Comparison of ENCODE assay signal across 1 cellular context in the genomic region with DNA sequence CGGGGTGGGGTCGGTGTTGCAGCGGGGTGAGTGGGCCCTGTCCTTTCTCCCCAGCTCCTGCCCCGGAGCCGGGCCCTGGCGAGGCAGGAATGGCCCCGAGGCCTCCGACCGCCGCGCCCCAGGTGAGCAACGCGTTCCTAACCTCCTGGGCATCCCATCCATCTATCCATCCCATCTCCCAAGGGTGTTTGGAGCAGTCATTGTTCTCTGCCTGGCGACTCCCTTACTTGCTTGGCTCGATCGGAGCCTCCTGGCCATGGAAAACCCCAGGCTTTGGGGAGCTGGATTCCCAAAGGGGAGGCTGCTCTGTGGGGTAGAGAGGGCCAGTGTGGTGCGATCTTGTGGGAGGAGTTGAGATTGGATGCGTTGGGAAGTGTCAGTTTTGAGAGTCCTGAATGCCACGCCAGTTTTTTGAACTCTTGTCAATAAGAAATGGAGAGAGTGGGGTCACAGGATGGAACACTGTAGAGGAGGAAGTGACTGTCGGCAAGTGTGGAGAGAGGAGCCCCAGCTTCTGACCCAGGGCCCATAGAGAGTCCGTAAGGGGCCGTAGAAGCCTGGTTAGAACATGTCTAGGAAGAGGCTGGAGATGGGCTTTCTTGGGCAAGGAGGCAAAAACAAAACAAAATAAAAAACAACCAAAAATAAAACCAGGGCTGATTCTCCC.
TF ChIP-seq lines count a peak whose summit lies in the region.

No MANE protein-coding gene starts in this region.

TF ChIP-seq in K562, 482 proteins besides CTCF, POLR2A, EP300 and RAD21:
- no peak for TF ChIP-seq DPF2 (IDR thresholded peaks at IDR 0.05)
- TF ChIP-seq CEBPZ (IDR thresholded peaks at IDR 0.05; ENCODE audit: borderline replicate concordance, low read depth, low read length): no peak
- no peak for TF ChIP-seq RBM22 (IDR thresholded peaks at IDR 0.05; ENCODE audit: low read depth, low read length, poor library complexity, severe bottlenecking)
- TF ChIP-seq NFXL1 (CRISPR knock-in tag; IDR thresholded peaks at IDR 0.05): no peak
- TF ChIP-seq, protein P1, sequence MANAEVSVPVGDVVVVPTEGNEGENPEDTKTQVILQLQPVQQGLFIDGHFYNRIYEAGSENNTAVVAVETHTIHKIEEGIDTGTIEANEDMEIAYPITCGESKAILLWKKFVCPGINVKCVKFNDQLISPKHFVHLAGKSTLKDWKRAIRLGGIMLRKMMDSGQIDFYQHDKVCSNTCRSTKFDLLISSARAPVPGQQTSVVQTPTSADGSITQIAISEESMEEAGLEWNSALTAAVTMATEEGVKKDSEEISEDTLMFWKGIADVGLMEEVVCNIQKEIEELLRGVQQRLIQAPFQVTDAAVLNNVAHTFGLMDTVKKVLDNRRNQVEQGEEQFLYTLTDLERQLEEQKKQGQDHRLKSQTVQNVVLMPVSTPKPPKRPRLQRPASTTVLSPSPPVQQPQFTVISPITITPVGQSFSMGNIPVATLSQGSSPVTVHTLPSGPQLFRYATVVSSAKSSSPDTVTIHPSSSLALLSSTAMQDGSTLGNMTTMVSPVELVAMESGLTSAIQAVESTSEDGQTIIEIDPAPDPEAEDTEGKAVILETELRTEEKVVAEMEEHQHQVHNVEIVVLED (CRISPR knock-in tag; IDR thresholded peaks at IDR 0.05): no peak
- TF ChIP-seq ETV5 (CRISPR knock-in tag; IDR thresholded peaks at IDR 0.05; ENCODE audit: low read depth): no peak
- no peak for TF ChIP-seq JUND (IDR thresholded peaks at IDR 0.05; ENCODE audit: borderline replicate concordance, low read depth, low read length)
- no peak for TF ChIP-seq JUND (tag; IDR thresholded peaks at IDR 0.05; ENCODE audit: borderline replicate concordance, low read depth, low read length)
- TF ChIP-seq ZKSCAN1 (IDR thresholded peaks at IDR 0.05; ENCODE audit: low read depth, low read length): no peak
- TF ChIP-seq SAFB (IDR thresholded peaks at IDR 0.05; ENCODE audit: borderline replicate concordance, low read depth, low read length): no peak
- no peak for TF ChIP-seq EP400 (IDR thresholded peaks at IDR 0.05)
